In the genomic region with DNA sequence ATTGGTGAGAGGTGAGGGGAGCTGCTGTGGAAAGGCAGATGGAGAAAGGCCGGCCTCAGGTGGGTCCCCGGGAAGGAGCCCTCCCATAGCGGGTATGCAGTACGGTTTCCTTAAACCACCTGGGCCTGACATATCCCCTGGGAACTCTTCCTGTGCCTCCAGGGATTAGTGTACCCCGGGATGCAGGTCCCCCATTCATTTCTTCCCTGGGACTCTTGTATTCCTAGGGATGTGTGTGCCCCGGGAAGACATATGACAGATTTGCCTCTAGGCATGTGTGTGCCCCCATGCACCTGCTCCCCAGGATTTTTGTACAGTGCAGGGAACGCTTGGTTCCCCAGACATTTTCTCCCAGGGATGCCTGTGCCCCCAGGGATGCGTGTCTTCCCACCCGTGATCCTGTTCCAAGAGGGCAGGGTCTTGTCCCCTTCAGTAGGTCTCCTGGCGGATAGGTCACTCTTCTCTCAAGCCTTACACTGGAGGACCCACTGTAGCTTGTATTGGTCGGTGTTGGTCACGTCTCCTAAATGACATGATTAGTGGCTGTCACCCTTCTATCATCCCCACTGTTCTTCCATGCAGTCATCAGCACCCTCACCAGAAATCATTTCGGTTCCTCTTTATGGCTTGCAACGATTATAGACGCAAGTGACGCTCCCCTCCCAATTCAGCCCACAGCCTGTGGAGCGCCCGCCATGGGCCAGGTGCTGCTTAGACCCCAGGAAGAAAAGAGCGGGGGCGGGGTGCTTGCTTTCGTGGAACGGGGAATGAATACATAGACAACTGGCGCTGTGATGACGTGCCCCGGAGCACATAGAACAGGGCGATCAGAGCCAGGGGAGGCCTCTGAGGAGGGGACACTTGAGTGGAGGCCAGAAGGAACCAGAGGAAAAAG, we compare ENCODE assay signal across 8 cellular contexts. TPM values are rescaled to one million over a fixed set of nuclear protein-coding genes. Genes with fewer than 3 reads are reported as not detected.
DNase-seq lines count a peak whose midpoint lies in the region; ATAC-seq, FAIRE-seq and TF ChIP-seq lines count a peak whose summit lies in the region.

No MANE protein-coding gene starts in this region.

- no peak for TF ChIP-seq CTCF in AG10803 (conservative IDR thresholded peaks at IDR 0.05; ENCODE audit: low read length)
- no peak for TF ChIP-seq CTCF in fibroblast of lung (conservative IDR thresholded peaks at IDR 0.05 in 1 of 2, IDR thresholded peaks at IDR 0.05 in 1 of 2; ENCODE audit: low read depth in 1 of 2, low read length in 2 of 2)

- no peaks in the 10 kb centered on the region for H4K20me1 ChIP-seq in fibroblast of lung (ENCODE audit: control insufficient read depth, extremely low read depth, insufficient read depth, low read length)

- H3K27me3 ChIP-seq in fibroblast of lung (ENCODE audit: control insufficient read depth, insufficient read depth, low read length) (no peaks in the 10 kb centered on the region), skeletal muscle satellite cell (ENCODE audit: control insufficient read depth, insufficient read depth, low read length) (no peaks in the 10 kb centered on the region)

- DNase-seq in AG10803 (ENCODE audit: low read depth) (no peak), SKM-1 (lab: John Stamatoyannopoulos, UW; ENCODE audit: unreplicated experiment) (peak; percentile 19), fibroblast of lung (ENCODE audit: low read depth in 2 of 2) (no peak), iPS-NIHi7 (ENCODE audit: extremely low spot score) (no peak), HTR-8/SVneo (ENCODE audit: insufficient read length, low spot score) (no peak)

- no peak overlapping the region for H2AFZ ChIP-seq in fibroblast of lung (ENCODE audit: low read length)

- H3K9ac ChIP-seq in fibroblast of lung (ENCODE audit: insufficient read depth, low read length) (no peak overlapping the region), skeletal muscle satellite cell (ENCODE audit: low read depth, low read length) (peak overlapping the region; percentile 80)

- peaks cover 8% of the 10 kb centered on the region for H3K4me1 ChIP-seq in fibroblast of lung (ENCODE audit: control insufficient read depth, extremely low read depth, insufficient read depth, low read length)
- H3K4me1 ChIP-seq in skeletal muscle satellite cell (ENCODE audit: control insufficient read depth, insufficient read depth, low read length) = peaks cover 49% of the 10 kb centered on the region

- H3K27ac ChIP-seq in fibroblast of lung (ENCODE audit: insufficient read depth, low read length) = peak overlapping the region; percentile 61

- H3K9me3 ChIP-seq in fibroblast of lung (ENCODE audit: control insufficient read depth, insufficient read depth, low read depth, low read length) (no peaks in the 10 kb centered on the region), skeletal muscle satellite cell (replicated peaks; ENCODE audit: low read length) (no peaks in the 10 kb centered on the region)

- FAIRE-seq in HTR-8/SVneo (lab: Jason Lieb, UNC) = no peak

- ATAC-seq in GM19023 (IDR thresholded peaks at IDR 0.05; ENCODE audit: unreplicated experiment) = peak; percentile 37
- peak; percentile 51 for ATAC-seq in HG03095 (IDR thresholded peaks at IDR 0.05; ENCODE audit: unreplicated experiment)

- H3K36me3 ChIP-seq in fibroblast of lung (ENCODE audit: control insufficient read depth, insufficient read depth, low read length) = no peaks in the 10 kb centered on the region
- no peaks in the 10 kb centered on the region for H3K36me3 ChIP-seq in skeletal muscle satellite cell (ENCODE audit: insufficient read depth, low read length)

- peaks cover 12% of the 10 kb centered on the region for H3K79me2 ChIP-seq in fibroblast of lung (ENCODE audit: control insufficient read depth, insufficient read depth, low read length)

- H3K4me2 ChIP-seq in fibroblast of lung (ENCODE audit: extremely low read depth, insufficient read depth, low read length) (peak overlapping the region; percentile 87), skeletal muscle satellite cell (ENCODE audit: low read length) (peak overlapping the region; percentile 96)

- H3K4me3 ChIP-seq in AG10803 (ENCODE audit: low read length) (peak overlapping the region; percentile 64), fibroblast of lung (replicated peaks in 1 of 4; ENCODE audit: control extremely low read depth in 1 of 4, insufficient read depth in 1 of 4, low read depth in 3 of 4, low read length in 4 of 4) (peak overlapping the region; percentile 41 to 59 (median 54)), skeletal muscle satellite cell (ENCODE audit: low read length) (peak overlapping the region; percentile 79)

RNA-seq across cellular contexts. Expression of a gene that starts 1.3 kb away (rescaled TPM):
- total RNA-seq in fibroblast of lung = 8.5 and 12.1 TPM in 2 replicates
- 47.3 and 55.2 TPM in 2 replicates for polyA plus RNA-seq in fibroblast of lung
- polyA plus RNA-seq in fibroblast of lung (2012) = 55.1 and 57.2 TPM in 2 replicates
- 39.5 and 45.1 TPM in 2 replicates for polyA minus RNA-seq in fibroblast of lung (ENCODE audit: low replicate concordance)
- 45.9 and 57.0 TPM in 2 replicates for total RNA-seq in skeletal muscle satellite cell (2012; rRNA removed)
